Comparison of ENCODE assay signal across 8 cellular contexts in genomic region chr5:178940569-178941360, GRCh38. TPM values are rescaled to one million over a fixed set of nuclear protein-coding genes. Genes with fewer than 3 reads are reported as not detected.
DNase-seq lines count a peak whose midpoint lies in the region; ATAC-seq and TF ChIP-seq lines count a peak whose summit lies in the region.

Gene ZNF454 (plus strand): TSS chr5:178941198. CDS start chr5:178942792, 1,594 bp downstream.

- no peak for TF ChIP-seq CTCF in LNCaP clone FGC (IDR thresholded peaks at IDR 0.05; ENCODE audit: control insufficient read depth, extremely low read depth, insufficient read depth)

- DNase-seq in LNCaP clone FGC (ENCODE audit: low read depth) (peak; percentile 66), dermis microvascular lymphatic vessel endothelial cell (ENCODE audit: low read depth in 2 of 2) (peak; percentile 23 to 40), left kidney (ENCODE audit: low read depth, low spot score) (peak; percentile 99), substantia nigra (lab: John Stamatoyannopoulos, UW) (peak; percentile 59 to 96 (median 93)), NCI-H146 (lab: John Stamatoyannopoulos, UW) (no peak), SHP77 (lab: John Stamatoyannopoulos, UW) (no peak)
- no peak for DNase-seq in activated naive CD4-positive, alpha-beta T cell (lab: John Stamatoyannopoulos, UW)

- ATAC-seq in GM19467 (IDR thresholded peaks at IDR 0.05; ENCODE audit: unreplicated experiment), result no peak

- peak within 1 kb of the TSS; percentile 70 for H3K27ac ChIP-seq in substantia nigra (ENCODE audit: low read depth, low read length, poor library complexity, severe bottlenecking)

- peak within 1 kb of the TSS; percentile 60 for H3K4me3 ChIP-seq in LNCaP clone FGC (ENCODE audit: low read depth, low read length)

RNA-seq across cellular contexts. Expression of gene ZNF454, which starts in this region (rescaled TPM):
- 0.26 and 0.63 TPM in 2 replicates for total RNA-seq in dermis microvascular lymphatic vessel endothelial cell

Comparison
In these comparisons a context has a peak if more than half of its experiments do, and no peak if none do; other contexts are left out.
1. Peak in DNase-seq in dermis microvascular lymphatic vessel endothelial cell; RNA of the gene not detected or under 1 TPM.
2. DNase-seq: peak in LNCaP clone FGC (single experiment), left kidney (single experiment) and substantia nigra (49 of 49); none in NCI-H146 (single experiment), activated naive CD4-positive, alpha-beta T cell (0 of 4) and SHP77 (0 of 2).